In genomic region chr6:106913676-106914280, GRCh38 we compare ENCODE assay signal across 11 cellular contexts.
DNase-seq lines count a peak whose midpoint lies in the region; ATAC-seq, FAIRE-seq and TF ChIP-seq lines count a peak whose summit lies in the region.
"Had no signal": no experiment of that assay in that cellular context is flagged by ENCODE, and none has a peak within 500 bp of the region (broad histone marks: within the 10 kb centered on the region; RNA-seq: fewer than 3 reads in every experiment).

No MANE protein-coding gene starts in this region.

- DNase-seq in DMS153 (lab: John Stamatoyannopoulos, UW) (peak; percentile 26), DMS153 treated with DMSO at 0.1 percent for 48 hours (lab: John Stamatoyannopoulos, UW; ENCODE audit: unreplicated experiment) (no peak), GM23338 (ENCODE audit: low spot score) (no peak), RWPE1 (ENCODE audit: low spot score) (peak; percentile 41), renal cortical epithelial cell (ENCODE audit: low read depth) (peak; percentile 45), AG08395 (ENCODE audit: low spot score) (no peak), small intestine (no peak), cerebellar nuclear complex (lab: John Stamatoyannopoulos, UW) (no peak)

- H3K36me3 Mint-ChIP-seq in GM23338 (ENCODE audit: low read depth), result peaks cover 9% of the 10 kb centered on the region; the same call in 2 of the 3 replicates

- H3F3A ChIP-seq in GM23338 (replicated peaks; ENCODE audit: low read depth), result peaks cover 4% of the 10 kb centered on the region; the same call in 1 of the 2 replicates

- WGBS in small intestine, 3 donors, result 84 to 90% (median 85%) methylated on average over 4 to 5 of the region's 5 CpGs

- peaks cover 9% of the 10 kb centered on the region for H3K4me1 Mint-ChIP-seq in GM23338

- no peak overlapping the region for H3K4me2 ChIP-seq in GM23338

- H3K9me3 ChIP-seq in small intestine (ENCODE audit: control insufficient read depth, low read depth), result no peaks in the 10 kb centered on the region

- no peak overlapping the region for H3K4me3 Mint-ChIP-seq in GM23338

- H3K27ac Mint-ChIP-seq in GM23338, result no peak overlapping the region

- CTCF ChIA-PET in RWPE1 (lab: Yijun Ruan, JAX), result no interaction called here

- H3K9me3 Mint-ChIP-seq in GM23338, result peaks cover 25% of the 10 kb centered on the region; the same call in 2 of the 3 replicates

- H3K4me1 ChIP-seq in GM23338 (ENCODE audit: insufficient read depth), result peaks cover 14% of the 10 kb centered on the region
- peaks cover 0 to 2% of the 10 kb centered on the region in 2 donors for H3K4me1 ChIP-seq in small intestine (ENCODE audit: control insufficient read depth in 2 of 2, insufficient read depth in 1 of 2, low read depth in 1 of 2, low read length in 1 of 2)

- no peak overlapping the region for H3K27ac ChIP-seq in GM23338 (ENCODE audit: low read depth)
- no peak overlapping the region for H3K27ac ChIP-seq in RWPE1
- H3K27ac ChIP-seq in small intestine (ENCODE audit: low read depth in 1 of 2, low read length in 1 of 2), result no peak overlapping the region
- H3K27ac ChIP-seq: cardiac muscle cell had no signal

- POLR2A ChIA-PET in RWPE1 (lab: Yijun Ruan, JAX; ENCODE audit: low non-redundant PET), result no interaction called here

- H4K20me1 ChIP-seq in GM23338 (replicated peaks; ENCODE audit: insufficient read depth), result no peaks in the 10 kb centered on the region

- ATAC-seq in GM23338, result no peak

- H3K27me3 Mint-ChIP-seq in GM23338 (ENCODE audit: insufficient read depth, low read depth, poor library complexity), result peaks cover 4% of the 10 kb centered on the region

- no peak for FAIRE-seq in small intestine (lab: Jason Lieb, UNC)
- FAIRE-seq: A204.1 had no signal

- no peak overlapping the region for H3K4me3 ChIP-seq in GM23338
- H3K4me3 ChIP-seq in small intestine (ENCODE audit: low read depth in 1 of 2, low read length in 2 of 2), result no peak overlapping the region
- H3K4me3 ChIP-seq: cardiac muscle cell, lung had no signal

- H3K36me3 ChIP-seq in GM23338 (ENCODE audit: insufficient read depth), result 0 out of 2 replicates have a peak, but pooled peaks cover 6% of the 10 kb centered on the region
- no peaks in the 10 kb centered on the region for H3K36me3 ChIP-seq in small intestine (ENCODE audit: control insufficient read depth in 2 of 2, insufficient read depth in 2 of 2, low read length in 2 of 2)
- H3K36me3 ChIP-seq: cardiac muscle cell had no signal

- no peaks in the 10 kb centered on the region for H3K27me3 ChIP-seq in GM23338 (ENCODE audit: insufficient read depth)
- H3K27me3 ChIP-seq in small intestine (ENCODE audit: control insufficient read depth in 2 of 2, insufficient read depth in 2 of 2, low read length in 2 of 2), result no peaks in the 10 kb centered on the region
- H3K27me3 ChIP-seq: cardiac muscle cell had no signal

- peak overlapping the region; percentile 91; the same call in 1 of the 2 replicates for H2AFZ ChIP-seq in GM23338

- H3K9me2 ChIP-seq in GM23338 (ENCODE audit: insufficient read depth), result peaks cover 7% of the 10 kb centered on the region

- no peak for TF ChIP-seq CTCF in GM23338 (conservative IDR thresholded peaks at IDR 0.05; ENCODE audit: low read depth in 2 of 2)
- no peak for TF ChIP-seq CTCF in RWPE1 (conservative IDR thresholded peaks at IDR 0.05; ENCODE audit: low read depth)

- no peaks in the 10 kb centered on the region for H3K79me2 ChIP-seq in GM23338 (replicated peaks; ENCODE audit: insufficient read depth)

TF ChIP-seq in GM23338, 12 proteins besides CTCF, POLR2A, EP300 and RAD21:
- TF ChIP-seq EZH2 (IDR thresholded peaks at IDR 0.05; ENCODE audit: low read depth, unreplicated experiment) (no peak), ETS1 (IDR thresholded peaks at IDR 0.05) (no peak), ZNF114 (CRISPR knock-in tag; IDR thresholded peaks at IDR 0.05) (no peak), CREB1 (CRISPR knock-in tag; IDR thresholded peaks at IDR 0.05; ENCODE audit: low read depth) (no peak), REST (IDR thresholded peaks at IDR 0.05; ENCODE audit: unreplicated experiment) (no peak), ZNF331 (CRISPR knock-in tag; IDR thresholded peaks at IDR 0.05; ENCODE audit: low read depth) (no peak), NANOG (IDR thresholded peaks at IDR 0.05; ENCODE audit: borderline replicate concordance) (no peak), JUNB (IDR thresholded peaks at IDR 0.05; ENCODE audit: unreplicated experiment) (no peak)
TF ChIP-seq in GM23338: peak in this region for 0.

Comparison
In these comparisons a context has a peak if more than half of its experiments do, and no peak if none do; other contexts are left out.
1. DNase-seq: peak in DMS153 (single experiment), RWPE1 (single experiment) and renal cortical epithelial cell (single experiment); none in DMS153 treated with DMSO at 0.1 percent for 48 hours (single experiment), GM23338 (single experiment), AG08395 (single experiment), small intestine (single experiment) and cerebellar nuclear complex (0 of 2).